In the genomic region with DNA sequence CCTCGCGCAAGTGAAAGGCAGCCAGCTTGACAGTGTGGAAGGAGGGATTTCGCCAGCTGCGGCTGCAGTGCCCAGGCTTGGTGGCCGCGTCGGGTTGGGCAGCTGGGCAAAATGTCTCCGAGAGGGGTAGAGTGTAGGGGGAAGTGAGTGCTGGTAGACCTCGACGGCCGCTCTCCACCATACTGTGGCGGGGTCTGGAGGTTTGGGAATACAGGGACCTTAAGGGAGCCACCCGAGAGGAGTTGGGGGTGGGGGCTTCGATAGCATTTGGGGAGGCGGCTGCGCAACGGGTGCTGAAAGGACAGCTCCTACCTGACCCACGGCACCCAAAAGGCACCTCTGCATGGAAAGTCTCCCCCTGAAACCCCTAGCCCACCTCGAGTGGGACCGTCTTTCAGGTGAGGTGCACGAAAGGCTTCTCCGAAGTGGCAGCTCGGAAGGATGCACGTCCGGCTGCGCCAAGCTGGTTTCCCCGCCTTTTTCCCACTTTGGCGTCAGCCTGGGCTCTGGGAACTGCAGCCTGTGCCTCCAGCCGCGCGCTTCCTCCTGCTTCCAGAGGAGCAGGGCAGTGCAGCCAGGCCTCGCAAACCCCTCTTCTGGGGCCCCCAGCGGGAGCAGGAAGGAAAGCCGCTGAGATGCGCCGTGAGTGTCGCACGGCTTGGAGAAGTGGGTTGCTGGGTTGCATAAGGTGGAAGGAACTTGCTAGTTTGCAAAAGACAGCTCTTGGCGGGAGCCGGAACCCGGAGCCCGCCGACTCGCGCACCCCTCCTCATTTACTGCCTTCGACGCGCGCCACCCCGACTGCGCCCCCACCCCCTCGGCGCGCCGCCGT, we compare ENCODE assay signal across 1 cellular context.
TF ChIP-seq lines count a peak whose summit lies in the region.

No MANE protein-coding gene starts in this region.

TF ChIP-seq in HepG2, 621 proteins besides CTCF, POLR2A, EP300 and RAD21 (continued from another document and continues in another):
- TF ChIP-seq, protein P1, sequence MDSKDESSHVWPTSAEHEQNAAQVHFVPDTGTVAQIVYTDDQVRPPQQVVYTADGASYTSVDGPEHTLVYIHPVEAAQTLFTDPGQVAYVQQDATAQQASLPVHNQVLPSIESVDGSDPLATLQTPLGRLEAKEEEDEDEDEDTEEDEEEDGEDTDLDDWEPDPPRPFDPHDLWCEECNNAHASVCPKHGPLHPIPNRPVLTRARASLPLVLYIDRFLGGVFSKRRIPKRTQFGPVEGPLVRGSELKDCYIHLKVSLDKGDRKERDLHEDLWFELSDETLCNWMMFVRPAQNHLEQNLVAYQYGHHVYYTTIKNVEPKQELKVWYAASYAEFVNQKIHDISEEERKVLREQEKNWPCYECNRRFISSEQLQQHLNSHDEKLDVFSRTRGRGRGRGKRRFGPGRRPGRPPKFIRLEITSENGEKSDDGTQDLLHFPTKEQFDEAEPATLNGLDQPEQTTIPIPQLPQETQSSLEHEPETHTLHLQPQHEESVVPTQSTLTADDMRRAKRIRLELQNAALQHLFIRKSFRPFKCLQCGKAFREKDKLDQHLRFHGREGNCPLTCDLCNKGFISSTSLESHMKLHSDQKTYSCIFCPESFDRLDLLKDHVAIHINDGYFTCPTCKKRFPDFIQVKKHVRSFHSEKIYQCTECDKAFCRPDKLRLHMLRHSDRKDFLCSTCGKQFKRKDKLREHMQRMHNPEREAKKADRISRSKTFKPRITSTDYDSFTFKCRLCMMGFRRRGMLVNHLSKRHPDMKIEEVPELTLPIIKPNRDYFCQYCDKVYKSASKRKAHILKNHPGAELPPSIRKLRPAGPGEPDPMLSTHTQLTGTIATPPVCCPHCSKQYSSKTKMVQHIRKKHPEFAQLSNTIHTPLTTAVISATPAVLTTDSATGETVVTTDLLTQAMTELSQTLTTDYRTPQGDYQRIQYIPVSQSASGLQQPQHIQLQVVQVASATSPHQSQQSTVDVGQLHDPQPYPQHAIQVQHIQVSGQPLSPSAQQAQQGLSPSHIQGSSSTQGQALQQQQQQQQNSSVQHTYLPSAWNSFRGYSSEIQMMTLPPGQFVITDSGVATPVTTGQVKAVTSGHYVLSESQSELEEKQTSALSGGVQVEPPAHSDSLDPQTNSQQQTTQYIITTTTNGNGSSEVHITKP (CRISPR knock-in tag; IDR thresholded peaks at IDR 0.05; ENCODE audit: low read depth) = no peak
- TF ChIP-seq ZNF615 (CRISPR knock-in tag; IDR thresholded peaks at IDR 0.05; ENCODE audit: borderline replicate concordance) (no peak), ZNF713 (CRISPR knock-in tag; IDR thresholded peaks at IDR 0.05) (no peak), ZNF431 (CRISPR knock-in tag; IDR thresholded peaks at IDR 0.05; ENCODE audit: borderline replicate concordance, low read depth) (no peak), ZNF501 (CRISPR knock-in tag; IDR thresholded peaks at IDR 0.05) (no peak), MIXL1 (CRISPR knock-in tag; IDR thresholded peaks at IDR 0.05) (no peak), ZNF180 (CRISPR knock-in tag; IDR thresholded peaks at IDR 0.05; ENCODE audit: borderline replicate concordance, low read depth) (no peak), ADNP (CRISPR knock-in tag; IDR thresholded peaks at IDR 0.05) (no peak), ZSCAN29 (CRISPR knock-in tag; conservative IDR thresholded peaks at IDR 0.05) (no peak), KMT2B (CRISPR knock-in tag; IDR thresholded peaks at IDR 0.05) (0 out of 2 replicates have a peak, but pooled peaks have one; percentile 15), CHD2 (IDR thresholded peaks at IDR 0.05; ENCODE audit: low read depth, low read length) (no peak), ARNTL (CRISPR knock-in tag; IDR thresholded peaks at IDR 0.05) (no peak), HDAC1 (CRISPR knock-in tag; IDR thresholded peaks at IDR 0.05) (no peak), IRX3 (CRISPR knock-in tag; IDR thresholded peaks at IDR 0.05; ENCODE audit: borderline replicate concordance, low read depth) (no peak; the same call in 1 of the 2 replicates), NCOA1 (CRISPR knock-in tag; IDR thresholded peaks at IDR 0.05) (no peak), SETDB1 (CRISPR knock-in tag; IDR thresholded peaks at IDR 0.05; ENCODE audit: borderline replicate concordance) (no peak), NR2C2 (CRISPR knock-in tag; IDR thresholded peaks at IDR 0.05; ENCODE audit: borderline replicate concordance) (no peak), HOXA3 (CRISPR knock-in tag; IDR thresholded peaks at IDR 0.05) (peak; percentile 27; the same call in 1 of the 2 replicates), ZNF274 (CRISPR knock-in tag; IDR thresholded peaks at IDR 0.05) (no peak), SIN3A (IDR thresholded peaks at IDR 0.05; ENCODE audit: borderline replicate concordance, low read depth, low read length) (no peak)
- TF ChIP-seq, protein P2, sequence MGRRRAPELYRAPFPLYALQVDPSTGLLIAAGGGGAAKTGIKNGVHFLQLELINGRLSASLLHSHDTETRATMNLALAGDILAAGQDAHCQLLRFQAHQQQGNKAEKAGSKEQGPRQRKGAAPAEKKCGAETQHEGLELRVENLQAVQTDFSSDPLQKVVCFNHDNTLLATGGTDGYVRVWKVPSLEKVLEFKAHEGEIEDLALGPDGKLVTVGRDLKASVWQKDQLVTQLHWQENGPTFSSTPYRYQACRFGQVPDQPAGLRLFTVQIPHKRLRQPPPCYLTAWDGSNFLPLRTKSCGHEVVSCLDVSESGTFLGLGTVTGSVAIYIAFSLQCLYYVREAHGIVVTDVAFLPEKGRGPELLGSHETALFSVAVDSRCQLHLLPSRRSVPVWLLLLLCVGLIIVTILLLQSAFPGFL (CRISPR knock-in tag; IDR thresholded peaks at IDR 0.05) = 0 out of 2 replicates have a peak, but pooled peaks have one; percentile 46
- TF ChIP-seq, protein P3, sequence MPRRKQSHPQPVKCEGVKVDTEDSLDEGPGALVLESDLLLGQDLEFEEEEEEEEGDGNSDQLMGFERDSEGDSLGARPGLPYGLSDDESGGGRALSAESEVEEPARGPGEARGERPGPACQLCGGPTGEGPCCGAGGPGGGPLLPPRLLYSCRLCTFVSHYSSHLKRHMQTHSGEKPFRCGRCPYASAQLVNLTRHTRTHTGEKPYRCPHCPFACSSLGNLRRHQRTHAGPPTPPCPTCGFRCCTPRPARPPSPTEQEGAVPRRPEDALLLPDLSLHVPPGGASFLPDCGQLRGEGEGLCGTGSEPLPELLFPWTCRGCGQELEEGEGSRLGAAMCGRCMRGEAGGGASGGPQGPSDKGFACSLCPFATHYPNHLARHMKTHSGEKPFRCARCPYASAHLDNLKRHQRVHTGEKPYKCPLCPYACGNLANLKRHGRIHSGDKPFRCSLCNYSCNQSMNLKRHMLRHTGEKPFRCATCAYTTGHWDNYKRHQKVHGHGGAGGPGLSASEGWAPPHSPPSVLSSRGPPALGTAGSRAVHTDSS (CRISPR knock-in tag; conservative IDR thresholded peaks at IDR 0.05) = no peak
- TF ChIP-seq, protein P4, sequence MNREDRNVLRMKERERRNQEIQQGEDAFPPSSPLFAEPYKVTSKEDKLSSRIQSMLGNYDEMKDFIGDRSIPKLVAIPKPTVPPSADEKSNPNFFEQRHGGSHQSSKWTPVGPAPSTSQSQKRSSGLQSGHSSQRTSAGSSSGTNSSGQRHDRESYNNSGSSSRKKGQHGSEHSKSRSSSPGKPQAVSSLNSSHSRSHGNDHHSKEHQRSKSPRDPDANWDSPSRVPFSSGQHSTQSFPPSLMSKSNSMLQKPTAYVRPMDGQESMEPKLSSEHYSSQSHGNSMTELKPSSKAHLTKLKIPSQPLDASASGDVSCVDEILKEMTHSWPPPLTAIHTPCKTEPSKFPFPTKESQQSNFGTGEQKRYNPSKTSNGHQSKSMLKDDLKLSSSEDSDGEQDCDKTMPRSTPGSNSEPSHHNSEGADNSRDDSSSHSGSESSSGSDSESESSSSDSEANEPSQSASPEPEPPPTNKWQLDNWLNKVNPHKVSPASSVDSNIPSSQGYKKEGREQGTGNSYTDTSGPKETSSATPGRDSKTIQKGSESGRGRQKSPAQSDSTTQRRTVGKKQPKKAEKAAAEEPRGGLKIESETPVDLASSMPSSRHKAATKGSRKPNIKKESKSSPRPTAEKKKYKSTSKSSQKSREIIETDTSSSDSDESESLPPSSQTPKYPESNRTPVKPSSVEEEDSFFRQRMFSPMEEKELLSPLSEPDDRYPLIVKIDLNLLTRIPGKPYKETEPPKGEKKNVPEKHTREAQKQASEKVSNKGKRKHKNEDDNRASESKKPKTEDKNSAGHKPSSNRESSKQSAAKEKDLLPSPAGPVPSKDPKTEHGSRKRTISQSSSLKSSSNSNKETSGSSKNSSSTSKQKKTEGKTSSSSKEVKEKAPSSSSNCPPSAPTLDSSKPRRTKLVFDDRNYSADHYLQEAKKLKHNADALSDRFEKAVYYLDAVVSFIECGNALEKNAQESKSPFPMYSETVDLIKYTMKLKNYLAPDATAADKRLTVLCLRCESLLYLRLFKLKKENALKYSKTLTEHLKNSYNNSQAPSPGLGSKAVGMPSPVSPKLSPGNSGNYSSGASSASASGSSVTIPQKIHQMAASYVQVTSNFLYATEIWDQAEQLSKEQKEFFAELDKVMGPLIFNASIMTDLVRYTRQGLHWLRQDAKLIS (CRISPR knock-in tag; IDR thresholded peaks at IDR 0.05) = no peak
- TF ChIP-seq, protein P5, sequence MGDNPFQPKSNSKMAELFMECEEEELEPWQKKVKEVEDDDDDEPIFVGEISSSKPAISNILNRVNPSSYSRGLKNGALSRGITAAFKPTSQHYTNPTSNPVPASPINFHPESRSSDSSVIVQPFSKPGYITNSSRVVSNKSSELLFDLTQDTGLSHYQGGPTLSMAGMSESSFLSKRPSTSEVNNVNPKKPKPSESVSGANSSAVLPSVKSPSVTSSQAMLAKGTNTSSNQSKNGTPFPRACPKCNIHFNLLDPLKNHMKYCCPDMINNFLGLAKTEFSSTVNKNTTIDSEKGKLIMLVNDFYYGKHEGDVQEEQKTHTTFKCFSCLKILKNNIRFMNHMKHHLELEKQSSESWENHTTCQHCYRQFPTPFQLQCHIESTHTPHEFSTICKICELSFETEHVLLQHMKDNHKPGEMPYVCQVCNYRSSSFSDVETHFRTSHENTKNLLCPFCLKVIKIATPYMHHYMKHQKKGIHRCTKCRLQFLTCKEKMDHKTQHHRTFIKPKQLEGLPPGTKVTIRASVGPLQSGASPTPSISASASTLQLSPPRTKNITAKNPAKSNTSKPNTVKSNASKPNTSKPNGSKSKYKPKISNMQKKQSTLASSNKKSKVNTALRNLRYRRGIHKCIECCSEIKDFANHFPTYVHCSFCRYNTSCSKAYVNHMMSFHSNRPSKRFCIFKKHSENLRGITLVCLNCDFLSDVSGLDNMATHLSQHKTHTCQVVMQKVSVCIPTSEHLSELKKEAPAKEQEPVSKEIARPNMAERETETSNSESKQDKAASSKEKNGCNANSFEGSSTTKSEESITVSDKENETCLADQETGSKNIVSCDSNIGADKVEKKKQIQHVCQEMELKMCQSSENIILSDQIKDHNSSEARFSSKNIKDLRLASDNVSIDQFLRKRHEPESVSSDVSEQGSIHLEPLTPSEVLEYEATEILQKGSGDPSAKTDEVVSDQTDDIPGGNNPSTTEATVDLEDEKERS (CRISPR knock-in tag; IDR thresholded peaks at IDR 0.05) = no peak
- TF ChIP-seq, protein P6, sequence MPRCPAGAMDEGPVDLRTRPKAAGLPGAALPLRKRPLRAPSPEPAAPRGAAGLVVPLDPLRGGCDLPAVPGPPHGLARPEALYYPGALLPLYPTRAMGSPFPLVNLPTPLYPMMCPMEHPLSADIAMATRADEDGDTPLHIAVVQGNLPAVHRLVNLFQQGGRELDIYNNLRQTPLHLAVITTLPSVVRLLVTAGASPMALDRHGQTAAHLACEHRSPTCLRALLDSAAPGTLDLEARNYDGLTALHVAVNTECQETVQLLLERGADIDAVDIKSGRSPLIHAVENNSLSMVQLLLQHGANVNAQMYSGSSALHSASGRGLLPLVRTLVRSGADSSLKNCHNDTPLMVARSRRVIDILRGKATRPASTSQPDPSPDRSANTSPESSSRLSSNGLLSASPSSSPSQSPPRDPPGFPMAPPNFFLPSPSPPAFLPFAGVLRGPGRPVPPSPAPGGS (CRISPR knock-in tag; IDR thresholded peaks at IDR 0.05) = 0 out of 2 replicates have a peak, but pooled peaks have one; percentile 13
- TF ChIP-seq, protein P7, sequence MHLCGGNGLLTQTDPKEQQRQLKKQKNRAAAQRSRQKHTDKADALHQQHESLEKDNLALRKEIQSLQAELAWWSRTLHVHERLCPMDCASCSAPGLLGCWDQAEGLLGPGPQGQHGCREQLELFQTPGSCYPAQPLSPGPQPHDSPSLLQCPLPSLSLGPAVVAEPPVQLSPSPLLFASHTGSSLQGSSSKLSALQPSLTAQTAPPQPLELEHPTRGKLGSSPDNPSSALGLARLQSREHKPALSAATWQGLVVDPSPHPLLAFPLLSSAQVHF (CRISPR knock-in tag; IDR thresholded peaks at IDR 0.05) = no peak
- TF ChIP-seq, protein P8, sequence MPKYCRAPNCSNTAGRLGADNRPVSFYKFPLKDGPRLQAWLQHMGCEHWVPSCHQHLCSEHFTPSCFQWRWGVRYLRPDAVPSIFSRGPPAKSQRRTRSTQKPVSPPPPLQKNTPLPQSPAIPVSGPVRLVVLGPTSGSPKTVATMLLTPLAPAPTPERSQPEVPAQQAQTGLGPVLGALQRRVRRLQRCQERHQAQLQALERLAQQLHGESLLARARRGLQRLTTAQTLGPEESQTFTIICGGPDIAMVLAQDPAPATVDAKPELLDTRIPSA (CRISPR knock-in tag; IDR thresholded peaks at IDR 0.05; ENCODE audit: borderline replicate concordance) = no peak
- TF ChIP-seq, protein P9, sequence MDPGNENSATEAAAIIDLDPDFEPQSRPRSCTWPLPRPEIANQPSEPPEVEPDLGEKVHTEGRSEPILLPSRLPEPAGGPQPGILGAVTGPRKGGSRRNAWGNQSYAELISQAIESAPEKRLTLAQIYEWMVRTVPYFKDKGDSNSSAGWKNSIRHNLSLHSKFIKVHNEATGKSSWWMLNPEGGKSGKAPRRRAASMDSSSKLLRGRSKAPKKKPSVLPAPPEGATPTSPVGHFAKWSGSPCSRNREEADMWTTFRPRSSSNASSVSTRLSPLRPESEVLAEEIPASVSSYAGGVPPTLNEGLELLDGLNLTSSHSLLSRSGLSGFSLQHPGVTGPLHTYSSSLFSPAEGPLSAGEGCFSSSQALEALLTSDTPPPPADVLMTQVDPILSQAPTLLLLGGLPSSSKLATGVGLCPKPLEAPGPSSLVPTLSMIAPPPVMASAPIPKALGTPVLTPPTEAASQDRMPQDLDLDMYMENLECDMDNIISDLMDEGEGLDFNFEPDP (CRISPR knock-in tag; conservative IDR thresholded peaks at IDR 0.05) = no peak
- TF ChIP-seq, protein P10, sequence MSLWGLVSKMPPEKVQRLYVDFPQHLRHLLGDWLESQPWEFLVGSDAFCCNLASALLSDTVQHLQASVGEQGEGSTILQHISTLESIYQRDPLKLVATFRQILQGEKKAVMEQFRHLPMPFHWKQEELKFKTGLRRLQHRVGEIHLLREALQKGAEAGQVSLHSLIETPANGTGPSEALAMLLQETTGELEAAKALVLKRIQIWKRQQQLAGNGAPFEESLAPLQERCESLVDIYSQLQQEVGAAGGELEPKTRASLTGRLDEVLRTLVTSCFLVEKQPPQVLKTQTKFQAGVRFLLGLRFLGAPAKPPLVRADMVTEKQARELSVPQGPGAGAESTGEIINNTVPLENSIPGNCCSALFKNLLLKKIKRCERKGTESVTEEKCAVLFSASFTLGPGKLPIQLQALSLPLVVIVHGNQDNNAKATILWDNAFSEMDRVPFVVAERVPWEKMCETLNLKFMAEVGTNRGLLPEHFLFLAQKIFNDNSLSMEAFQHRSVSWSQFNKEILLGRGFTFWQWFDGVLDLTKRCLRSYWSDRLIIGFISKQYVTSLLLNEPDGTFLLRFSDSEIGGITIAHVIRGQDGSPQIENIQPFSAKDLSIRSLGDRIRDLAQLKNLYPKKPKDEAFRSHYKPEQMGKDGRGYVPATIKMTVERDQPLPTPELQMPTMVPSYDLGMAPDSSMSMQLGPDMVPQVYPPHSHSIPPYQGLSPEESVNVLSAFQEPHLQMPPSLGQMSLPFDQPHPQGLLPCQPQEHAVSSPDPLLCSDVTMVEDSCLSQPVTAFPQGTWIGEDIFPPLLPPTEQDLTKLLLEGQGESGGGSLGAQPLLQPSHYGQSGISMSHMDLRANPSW (CRISPR knock-in tag; IDR thresholded peaks at IDR 0.05; ENCODE audit: borderline replicate concordance) = no peak
